Comparison of ENCODE assay signal across 23 cellular contexts in genomic region chr5:164214698-164215097, GRCh38.
"Had no signal": no experiment of that assay in that cellular context is flagged by ENCODE, and none has a peak within 500 bp of the region (broad histone marks: within the 10 kb centered on the region; RNA-seq: fewer than 3 reads in every experiment).

No MANE protein-coding gene starts in this region.

- H3K36me3 ChIP-seq: lower lobe of right lung, neutrophil, pancreas, suprapubic skin, transverse colon, upper lobe of right lung, uterus had no signal

- H3K9me3 ChIP-seq: lower lobe of right lung, neutrophil, pancreas, suprapubic skin, transverse colon, upper lobe of right lung had no signal

- H3K4me3 ChIP-seq: lower lobe of right lung, pancreas, smooth muscle cell, suprapubic skin, transverse colon, upper lobe of right lung, uterus had no signal

- H3K27me3 ChIP-seq: neutrophil, pancreas, suprapubic skin, transverse colon, upper lobe of right lung, uterus had no signal

- ATAC-seq: effector memory CD8-positive, alpha-beta T cell; left ventricle myocardium superior; lower lobe of right lung; naive thymus-derived CD8-positive, alpha-beta T cell; sciatic nerve; stimulated activated naive CD8-positive, alpha-beta T cell treated with anti-CD3 and anti-CD28 coated beads, Interleukin-15, amount 100 ng/mL, for 72 hours; upper lobe of right lung had no signal

- DNase-seq: cortex of kidney; effector memory CD8-positive, alpha-beta T cell; foreskin melanocyte; hypothalamus; immature natural killer cell; left ventricle myocardium superior; lower lobe of right lung; naive thymus-derived CD8-positive, alpha-beta T cell; nephron progenitor cell; pancreas; stimulated activated CD4-positive, alpha-beta T cell treated with anti-CD3 and anti-CD28 coated beads, Interleukin-12 subunit alpha, Interleukin-12 subunit beta, amount 100 ng/mL, for 4 hours; stimulated activated CD4-positive, alpha-beta T cell treated with anti-CD3 and anti-CD28 coated beads, Interleukin-1b, Interleukin-23, amount 100 ng/mL, for 48 hours; stimulated activated CD4-positive, alpha-beta T cell treated with anti-CD3 and anti-CD28 coated beads, Interleukin-4, amount 100 ng/mL, for 1 hour; stimulated activated CD8-positive, alpha-beta memory T cell treated with anti-CD3 and anti-CD28 coated beads, Interleukin-4, amount 100 ng/mL, for 48 hours; stimulated activated naive CD4-positive, alpha-beta T cell; stimulated activated naive CD8-positive, alpha-beta T cell treated with anti-CD3 and anti-CD28 coated beads, Interleukin-15, amount 100 ng/mL, for 72 hours; transverse colon; upper lobe of right lung; uterus had no signal
